ENCODE assay signal across 20 cellular contexts in the genomic region with DNA sequence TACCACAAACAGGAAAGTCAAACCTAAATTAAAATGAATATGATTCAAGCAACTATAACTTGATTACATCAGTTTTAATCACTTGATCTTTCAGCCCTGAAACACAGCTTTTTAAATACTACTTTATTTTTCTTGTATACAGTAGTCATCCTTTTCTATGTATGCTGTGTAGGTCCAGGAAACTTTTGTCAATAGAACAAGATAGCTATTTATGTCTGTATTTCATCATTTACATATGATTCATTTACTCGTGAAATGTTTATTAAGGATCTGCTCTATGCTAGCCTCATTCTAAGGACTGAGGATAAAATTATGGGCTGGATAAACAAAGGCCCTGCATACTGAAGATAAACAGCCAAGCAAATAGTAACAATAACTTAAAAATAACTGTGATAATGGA.
A peak's percentile ranks its signal among the peaks of the same experiment; 100 is the strongest.
DNase-seq lines count a peak whose midpoint lies in the region; ATAC-seq and TF ChIP-seq lines count a peak whose summit lies in the region.
"Had no signal": no experiment of that assay in that cellular context is flagged by ENCODE, and none has a peak within 500 bp of the region (broad histone marks: within the 10 kb centered on the region; RNA-seq: fewer than 3 reads in every experiment).

No MANE protein-coding gene starts in this region.

- H3K27ac Mint-ChIP-seq in HFFc6: peak overlapping the region; percentile 12
- H3K27ac Mint-ChIP-seq: CD4-positive, alpha-beta memory T cell had no signal

- intact Hi-C loops in Right ventricle myocardium inferior (cut with DNase I): no loop called here

- no peaks in the 10 kb centered on the region for H3K9me3 ChIP-seq in SK-N-MC (ENCODE audit: low read depth, low read length)
- H3K9me3 ChIP-seq: BLaER1 treated with 17β-estradiol and CSF1 and Interleukin-3, amounts not matched to agents 10 nM and 100 nM had no signal

- no peak for ATAC-seq in Right ventricle myocardium inferior
- ATAC-seq: K562 had no signal

- H3K4me3 Mint-ChIP-seq in HFFc6: 0 out of 2 replicates have a peak overlapping the region, but pooled peaks have one; percentile 0
- H3K4me3 Mint-ChIP-seq: CD4-positive, alpha-beta memory T cell had no signal

- H3K27me3 Mint-ChIP-seq in HFFc6 (ENCODE audit: insufficient read depth): no peaks in the 10 kb centered on the region; the same call in 1 of the 2 replicates
- H3K27me3 Mint-ChIP-seq: CD4-positive, alpha-beta memory T cell had no signal

- DNase-seq in COLO829 (ENCODE audit: low spot score): peak; percentile 84
- no peak for DNase-seq in HFFc6
- no peak for DNase-seq in SK-N-MC (ENCODE audit: low read depth, low spot score)
- peak; percentile 62 for DNase-seq in fibroblast of villous mesenchyme (ENCODE audit: low read depth)
- DNase-seq in RKO (ENCODE audit: low spot score): no peak
- no peak for DNase-seq in hepatic stellate cell (ENCODE audit: low spot score)
- DNase-seq in inferior parietal cortex (ENCODE audit: extremely low spot score): no peak
- no peak for DNase-seq in Right ventricle myocardium inferior (ENCODE audit: missing footprints)
- DNase-seq: 8988T; CD4-positive, alpha-beta memory T cell; DMS153; GF-D8; NCI-H1092 treated with DMSO at 0.1 percent for 48 hours; NCI-H2029 treated with DMSO at 0.1 percent for 48 hours; NCI-H2171; NCI-H345; NCI-H524; SHP77 treated with DMSO at 0.1 percent for 48 hours had no signal

- H3K4me3 ChIP-seq in SK-N-MC: no peak overlapping the region
- no peak overlapping the region for H3K4me3 ChIP-seq in fibroblast of villous mesenchyme (ENCODE audit: low read depth, low read length)
- H3K4me3 ChIP-seq: BLaER1 treated with 17β-estradiol and CSF1 and Interleukin-3, amounts not matched to agents 10 nM and 100 nM; K562 had no signal

- H3K9me3 Mint-ChIP-seq in HFFc6: no peaks in the 10 kb centered on the region

- H3K4me1 Mint-ChIP-seq in HFFc6 (ENCODE audit: low read depth): peaks cover 61% of the 10 kb centered on the region
- H3K4me1 Mint-ChIP-seq: CD4-positive, alpha-beta memory T cell had no signal

- peak overlapping the region; percentile 29; the same call in 1 of the 2 replicates for H3K27ac ChIP-seq in SK-N-MC
- H3K27ac ChIP-seq: BLaER1 treated with 17β-estradiol and CSF1 and Interleukin-3, amounts not matched to agents 10 nM and 100 nM had no signal

- H3K36me3 Mint-ChIP-seq in HFFc6 (ENCODE audit: low read depth): peaks cover 4% of the 10 kb centered on the region; the same call in 1 of the 2 replicates
- H3K36me3 Mint-ChIP-seq: CD4-positive, alpha-beta memory T cell had no signal

- TF ChIP-seq CTCF in HFFc6 (IDR thresholded peaks at IDR 0.05) (no peak), fibroblast of villous mesenchyme (IDR thresholded peaks at IDR 0.05; ENCODE audit: insufficient read depth, low read depth, low read length) (no peak)

- no peak overlapping the region for H3K9ac ChIP-seq in SK-N-MC (ENCODE audit: insufficient read length)
- H3K9ac ChIP-seq: BLaER1 treated with 17β-estradiol and CSF1 and Interleukin-3, amounts not matched to agents 10 nM and 100 nM had no signal

- H3K36me3 ChIP-seq in SK-N-MC (ENCODE audit: insufficient read depth, low read length): no peaks in the 10 kb centered on the region
- H3K36me3 ChIP-seq: BLaER1 treated with 17β-estradiol and CSF1 and Interleukin-3, amounts not matched to agents 10 nM and 100 nM had no signal

Comparison
In these comparisons a context has a peak if more than half of its experiments do, and no peak if none do; other contexts are left out.
1. DNase-seq: peak in COLO829 (single experiment) and fibroblast of villous mesenchyme (single experiment); none in HFFc6 (single experiment), SK-N-MC (single experiment), RKO (single experiment), hepatic stellate cell (single experiment), inferior parietal cortex (single experiment) and Right ventricle myocardium inferior (single experiment).